Comparison of ENCODE assay signal across 8 cellular contexts in the genomic region with DNA sequence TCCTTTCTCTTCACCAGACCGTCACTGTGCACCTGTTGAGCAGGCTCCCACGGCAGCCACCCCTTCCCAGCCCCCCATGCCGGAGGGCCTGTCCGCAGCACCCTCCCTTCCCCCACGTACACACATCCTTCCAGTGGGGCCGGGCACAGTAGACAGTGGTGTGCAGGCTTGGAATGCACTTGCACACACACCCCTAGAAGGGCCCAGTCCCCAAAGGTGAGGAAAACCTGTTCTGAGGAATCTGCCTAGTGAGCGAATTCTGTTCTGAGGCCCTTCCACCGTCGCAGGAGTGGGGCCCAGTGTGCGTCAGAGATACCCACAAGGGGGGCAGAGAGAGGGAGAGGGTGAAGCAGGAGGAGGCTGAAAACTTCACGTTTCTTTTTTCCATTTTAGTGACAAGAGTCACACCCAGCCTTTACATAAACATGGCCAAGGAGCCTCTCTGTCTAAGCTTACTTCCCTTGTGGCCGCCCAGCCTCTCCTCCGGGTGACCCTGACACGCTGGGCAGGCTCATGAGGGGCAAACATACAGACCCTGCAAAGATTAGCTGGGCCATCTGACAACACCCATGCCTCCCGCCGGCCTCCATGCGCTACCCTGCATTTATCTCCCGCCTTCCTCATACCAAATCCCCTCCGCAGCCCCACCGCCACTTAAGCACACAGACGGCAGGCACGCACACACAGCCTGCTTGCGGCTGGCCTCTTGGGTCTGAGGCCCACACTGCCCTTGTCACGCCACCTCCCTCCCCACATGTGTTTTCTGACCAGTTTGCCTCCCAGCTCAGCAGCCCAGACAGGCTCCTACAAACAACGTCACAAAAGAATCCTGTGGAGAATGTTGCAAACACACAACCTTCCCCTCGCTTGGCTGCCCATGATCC. TPM values are rescaled to one million over a fixed set of nuclear protein-coding genes. Genes with fewer than 3 reads are reported as not detected.
DNase-seq lines count a peak whose midpoint lies in the region; ATAC-seq and FAIRE-seq lines count a peak whose summit lies in the region.

No MANE protein-coding gene starts in this region.

- H3K27ac Mint-ChIP-seq in central memory CD8-positive, alpha-beta T cell (ENCODE audit: low read depth), result peak overlapping the region; percentile 92

- no peak for ATAC-seq in central memory CD8-positive, alpha-beta T cell (replicated peaks; ENCODE audit: extremely low read depth, poor library complexity, severe bottlenecking)
- ATAC-seq in left lobe of liver (no peak), HG03565 (IDR thresholded peaks at IDR 0.05; ENCODE audit: unreplicated experiment) (no peak)

- no peaks in the 10 kb centered on the region for H3K27me3 Mint-ChIP-seq in central memory CD8-positive, alpha-beta T cell

- H3K36me3 Mint-ChIP-seq in central memory CD8-positive, alpha-beta T cell (ENCODE audit: insufficient read depth), result peaks cover 23% of the 10 kb centered on the region

- DNase-seq in EH (ENCODE audit: low read depth) (peak; percentile 95), RCC 7860 (ENCODE audit: low spot score) (peak; percentile 33), kidney glomerular epithelial cell (lab: John Stamatoyannopoulos, UW) (peak; percentile 45), left lobe of liver (ENCODE audit: low spot score) (no peak), 8988T (no peak)
- no peak for DNase-seq in central memory CD8-positive, alpha-beta T cell (ENCODE audit: low spot score in 2 of 2)
- peak; percentile 31 for DNase-seq in stimulated activated CD8-positive, alpha-beta memory T cell treated with anti-CD3 and anti-CD28 coated beads, Interleukin-12 subunit alpha, Interleukin-12 subunit beta, amount 100 ng/mL, for 4 hours (ENCODE audit: low read depth)

- FAIRE-seq in RCC 7860 (lab: Jason Lieb, UNC), result no peak

- H3K9me3 Mint-ChIP-seq in central memory CD8-positive, alpha-beta T cell, result no peaks in the 10 kb centered on the region

- peaks cover 55% of the 10 kb centered on the region for H3K4me1 Mint-ChIP-seq in central memory CD8-positive, alpha-beta T cell

- H3K4me3 Mint-ChIP-seq in central memory CD8-positive, alpha-beta T cell, result peak overlapping the region; percentile 92

RNA-seq across cellular contexts. Expression of a gene that starts 1.8 kb away (rescaled TPM):
- total RNA-seq in left lobe of liver, result 7.9 TPM

RNA-seq across cellular contexts. Expression of a gene that starts 3.6 kb away (rescaled TPM):
- not detected for total RNA-seq in left lobe of liver

RNA-seq across cellular contexts. Expression of a gene that starts 6.5 kb away (rescaled TPM):
- 55.9 TPM for total RNA-seq in left lobe of liver

RNA-seq across cellular contexts. Expression of a gene that starts 32.8 kb away (rescaled TPM):
- total RNA-seq in left lobe of liver, result 10.9 TPM

RNA-seq across cellular contexts. Expression of a gene that starts 38.3 kb away (rescaled TPM):
- total RNA-seq in left lobe of liver, result 0.86 TPM

Comparison
In these comparisons a context has a peak if more than half of its experiments do, and no peak if none do; other contexts are left out.
1. DNase-seq: peak in EH (single experiment), RCC 7860 (single experiment), kidney glomerular epithelial cell (single experiment) and stimulated activated CD8-positive, alpha-beta memory T cell treated with anti-CD3 and anti-CD28 coated beads, Interleukin-12 subunit alpha, Interleukin-12 subunit beta, amount 100 ng/mL, for 4 hours (single experiment); none in central memory CD8-positive, alpha-beta T cell (0 of 2), left lobe of liver (single experiment) and 8988T (single experiment).